ENCODE assay signal across 7 cellular contexts in the genomic region with DNA sequence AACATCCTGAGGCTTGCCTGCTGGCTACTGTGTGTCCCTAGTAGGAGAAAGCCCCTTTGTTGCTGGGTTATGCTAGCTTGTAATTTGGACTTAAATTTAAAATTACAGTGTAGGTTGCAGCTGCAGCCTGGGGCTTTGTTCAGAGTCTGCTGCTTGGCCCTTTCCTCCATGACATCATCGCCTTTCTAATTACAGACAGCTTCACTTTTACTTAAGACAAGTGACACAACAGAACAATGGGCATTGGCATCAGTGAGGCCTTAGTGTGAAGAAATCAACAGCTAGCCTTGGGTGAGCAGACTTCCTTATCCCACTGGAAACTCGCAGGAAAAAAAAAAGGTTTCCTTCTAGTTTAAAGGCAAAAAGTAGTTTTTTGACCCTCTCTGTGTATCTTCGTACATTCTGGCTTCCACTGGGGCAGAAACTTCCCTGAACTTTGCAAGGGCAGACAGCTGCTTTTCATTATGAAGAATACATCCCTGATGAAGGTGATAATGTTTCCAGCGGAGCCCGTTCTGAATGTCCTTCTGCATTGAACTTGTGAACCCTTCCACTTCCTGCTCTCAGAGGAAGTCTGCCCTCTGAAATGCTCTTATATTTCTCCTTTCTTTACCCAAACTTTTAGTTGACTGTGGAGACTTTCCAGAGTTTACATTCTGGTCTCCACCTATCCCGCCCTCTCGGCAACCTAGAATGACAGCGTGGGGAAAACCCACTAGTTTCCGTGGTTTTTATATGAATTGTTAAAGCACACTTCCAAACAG.
A peak's percentile ranks its signal among the peaks of the same experiment; 100 is the strongest.
DNase-seq lines count a peak whose midpoint lies in the region; ATAC-seq and TF ChIP-seq lines count a peak whose summit lies in the region.

No MANE protein-coding gene starts in this region.

- 43 to 58% (median 53%) methylated on average over 9 of the region's 9 CpGs for WGBS in heart left ventricle, 4 donors

- no peak for TF ChIP-seq POLR2A in heart left ventricle (IDR thresholded peaks at IDR 0.05)

- peaks cover 0 to 33% (median 13%) of the 10 kb centered on the region in 12 donors for H3K4me1 ChIP-seq in heart left ventricle

- peak overlapping the region in 1 of 12 donors; percentile 9 for H3K4me3 ChIP-seq in heart left ventricle

- peak overlapping the region; percentile 46 for H3K27ac Mint-ChIP-seq in activated B cell treated with CpG ODN at 0.5 μM for 24 hours
- peak overlapping the region; percentile 59 for H3K27ac Mint-ChIP-seq in stimulated activated memory B cell treated with anti-CD40 and anti-IgM and Interleukin-4, amounts not matched to agents 10 μg/mL and 1 μg/mL and 100 μg/mL, for 72 hours

- no peak for TF ChIP-seq CTCF in activated B cell treated with CpG ODN at 0.5 μM for 24 hours (IDR thresholded peaks at IDR 0.05)
- TF ChIP-seq CTCF in heart left ventricle (IDR thresholded peaks at IDR 0.05), result no peak

- intact Hi-C loops in activated B cell treated with CpG ODN at 0.5 μM for 24 hours (cut with micrococcal nuclease), result loop anchor here (10.0 kb wide), 1 partner anchor 63 kb away; no protein-coding TSS in a partner anchor
- intact Hi-C loops in heart left ventricle (cut with DNase I), result loop anchor here in 5 of 10 donors (5.0 to 10.0 kb wide), 4 partner anchors 45 to 193 kb away; a partner anchor contains a TSS

- peaks cover 23% of the 10 kb centered on the region for H3K4me1 Mint-ChIP-seq in activated B cell treated with CpG ODN at 0.5 μM for 24 hours
- peaks cover 18% of the 10 kb centered on the region for H3K4me1 Mint-ChIP-seq in stimulated activated memory B cell treated with anti-CD40 and anti-IgM and Interleukin-4, amounts not matched to agents 10 μg/mL and 1 μg/mL and 100 μg/mL, for 72 hours

- peak overlapping the region; percentile 27 to 83 (median 72) for H3K27ac ChIP-seq in heart left ventricle

- H3K36me3 Mint-ChIP-seq in activated B cell treated with CpG ODN at 0.5 μM for 24 hours (ENCODE audit: low read depth), result no peaks in the 10 kb centered on the region
- H3K36me3 Mint-ChIP-seq in stimulated activated memory B cell treated with anti-CD40 and anti-IgM and Interleukin-4, amounts not matched to agents 10 μg/mL and 1 μg/mL and 100 μg/mL, for 72 hours, result no peaks in the 10 kb centered on the region

- ATAC-seq in activated B cell treated with CpG ODN at 0.5 μM for 24 hours (ENCODE audit: low read depth) (no peak), heart left ventricle (peak; percentile 32 to 92 (median 84))
- no peak for ATAC-seq in stimulated activated memory B cell treated with anti-CD40 and anti-IgM and Interleukin-4, amounts not matched to agents 10 μg/mL and 1 μg/mL and 100 μg/mL, for 72 hours

- DNase-seq in KBM-7, result peak; percentile 45
- no peak for DNase-seq in activated B cell treated with CpG ODN at 0.5 μM for 24 hours
- DNase-seq in heart left ventricle, result peak in 2 of 5 donors; percentile 24 to 46
- no peak for DNase-seq in SHP77 treated with DMSO at 0.1 percent for 48 hours (lab: John Stamatoyannopoulos, UW)
- DNase-seq in NCI-H510A (lab: John Stamatoyannopoulos, UW), result no peak
- no peak for DNase-seq in RKO (ENCODE audit: low spot score)

- peak overlapping the region; percentile 52 for H3K4me3 Mint-ChIP-seq in activated B cell treated with CpG ODN at 0.5 μM for 24 hours
- peak overlapping the region; percentile 37 for H3K4me3 Mint-ChIP-seq in stimulated activated memory B cell treated with anti-CD40 and anti-IgM and Interleukin-4, amounts not matched to agents 10 μg/mL and 1 μg/mL and 100 μg/mL, for 72 hours

- H3K9me3 ChIP-seq in heart left ventricle, result no peaks in the 10 kb centered on the region

- H3K36me3 ChIP-seq in heart left ventricle, result no peaks in the 10 kb centered on the region

- POLR2A ChIA-PET in activated B cell treated with CpG ODN at 0.5 μM for 24 hours (lab: Charles Lee), result no interaction called here

- peaks cover 3% of the 10 kb centered on the region for H3K9me3 Mint-ChIP-seq in activated B cell treated with CpG ODN at 0.5 μM for 24 hours
- peaks cover 3% of the 10 kb centered on the region for H3K9me3 Mint-ChIP-seq in stimulated activated memory B cell treated with anti-CD40 and anti-IgM and Interleukin-4, amounts not matched to agents 10 μg/mL and 1 μg/mL and 100 μg/mL, for 72 hours

- no peaks in the 10 kb centered on the region for H3K27me3 Mint-ChIP-seq in activated B cell treated with CpG ODN at 0.5 μM for 24 hours
- H3K27me3 Mint-ChIP-seq in stimulated activated memory B cell treated with anti-CD40 and anti-IgM and Interleukin-4, amounts not matched to agents 10 μg/mL and 1 μg/mL and 100 μg/mL, for 72 hours, result no peaks in the 10 kb centered on the region

- no peaks in the 10 kb centered on the region for H3K27me3 ChIP-seq in heart left ventricle

- in situ Hi-C loops in KBM-7 (cut with MboI; ENCODE audit: low pct_unique_long_range_greater_than_20kb, low sequenced_read_pairs), result no loop called here

- CTCF ChIA-PET in activated B cell treated with CpG ODN at 0.5 μM for 24 hours (lab: Charles Lee), result no interaction called here

Comparison
In these comparisons a context has a peak if more than half of its experiments do, and no peak if none do; other contexts are left out.
1. ATAC-seq: peak in heart left ventricle (4 of 4); none in activated B cell treated with CpG ODN at 0.5 μM for 24 hours (single experiment) and stimulated activated memory B cell treated with anti-CD40 and anti-IgM and Interleukin-4, amounts not matched to agents 10 μg/mL and 1 μg/mL and 100 μg/mL, for 72 hours (single experiment).